Comparison of ENCODE assay signal across 19 cellular contexts in the genomic region with DNA sequence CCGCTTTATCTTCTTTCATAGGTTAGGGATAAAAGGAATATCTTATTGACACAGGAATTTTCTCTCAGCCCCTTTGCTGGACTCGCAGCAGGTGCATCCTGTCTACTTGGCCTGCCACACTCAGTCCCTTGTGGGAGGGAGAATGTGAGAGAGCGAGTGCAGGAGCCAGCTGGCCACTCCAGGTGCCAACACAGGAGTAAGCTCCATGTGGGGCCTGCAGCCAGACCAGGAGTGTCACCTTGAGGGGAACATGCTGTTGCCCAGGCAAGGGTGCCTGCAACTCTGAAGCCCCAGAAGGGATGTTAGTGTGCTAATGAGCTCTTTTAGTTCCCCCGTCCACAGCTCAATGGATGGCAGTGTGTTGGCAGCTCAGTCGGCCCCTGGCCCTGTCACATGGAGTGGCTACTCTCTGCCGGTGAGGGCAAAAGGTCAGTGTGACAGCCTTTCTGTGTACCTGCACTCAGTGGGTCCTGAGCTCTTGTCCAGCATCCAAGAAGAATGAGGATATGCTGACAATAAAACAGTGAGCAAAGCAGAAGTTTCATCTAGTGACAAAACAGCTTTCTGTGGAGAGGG. TPM values are rescaled to one million over a fixed set of nuclear protein-coding genes. Genes with fewer than 3 reads are reported as not detected.
A peak's percentile ranks its signal among the peaks of the same experiment; 100 is the strongest.
DNase-seq lines count a peak whose midpoint lies in the region; ATAC-seq and TF ChIP-seq lines count a peak whose summit lies in the region.
"Had no signal": no experiment of that assay in that cellular context is flagged by ENCODE, and none has a peak within 500 bp of the region (broad histone marks: within the 10 kb centered on the region; RNA-seq: fewer than 3 reads in every experiment).

No MANE protein-coding gene starts in this region.

- H3K9me3 Mint-ChIP-seq in MCF 10A (ENCODE audit: unreplicated experiment), result no peaks in the 10 kb centered on the region
- H3K9me3 Mint-ChIP-seq: CD8-positive, alpha-beta T cell had no signal

- H3K27ac Mint-ChIP-seq in MCF 10A (ENCODE audit: low read depth, unreplicated experiment), result no peak overlapping the region
- H3K27ac Mint-ChIP-seq: CD8-positive, alpha-beta T cell had no signal

- POLR2A ChIA-PET in MCF 10A (lab: Yijun Ruan, JAX), result no interaction called here

- no peaks in the 10 kb centered on the region for H3K27me3 Mint-ChIP-seq in MCF 10A (ENCODE audit: insufficient read depth, unreplicated experiment)

- ATAC-seq in psoas muscle (peak in 3 of 4 donors; percentile 53 to 63 (median 59)), GM18909 (IDR thresholded peaks at IDR 0.05; ENCODE audit: poor library complexity, unreplicated experiment) (no peak)
- ATAC-seq: CD8-positive, alpha-beta T cell; Right ventricle myocardium inferior had no signal

- TF ChIP-seq POLR2A in breast epithelium (IDR thresholded peaks at IDR 0.05) (no peak), sigmoid colon (IDR thresholded peaks at IDR 0.05) (no peak)

- no peak overlapping the region for H3K4me3 ChIP-seq in breast epithelium
- no peak overlapping the region for H3K4me3 ChIP-seq in psoas muscle
- no peak overlapping the region for H3K4me3 ChIP-seq in sigmoid colon
- H3K4me3 ChIP-seq: GM23248, HAP-1 had no signal

- no peaks in the 10 kb centered on the region for H3K27me3 ChIP-seq in breast epithelium
- H3K27me3 ChIP-seq in psoas muscle (ENCODE audit: insufficient read depth in 3 of 3, low read length in 2 of 3), result no peaks in the 10 kb centered on the region
- H3K27me3 ChIP-seq in sigmoid colon, result no peaks in the 10 kb centered on the region

- TF ChIP-seq CTCF in breast epithelium (IDR thresholded peaks at IDR 0.05) (no peak), MCF 10A (IDR thresholded peaks at IDR 0.05; ENCODE audit: unreplicated experiment) (no peak), psoas muscle (IDR thresholded peaks at IDR 0.05) (no peak), sigmoid colon (IDR thresholded peaks at IDR 0.05) (no peak)

- no peaks in the 10 kb centered on the region for H3K36me3 ChIP-seq in breast epithelium
- H3K36me3 ChIP-seq in psoas muscle (ENCODE audit: insufficient read depth in 1 of 2, low read depth in 1 of 2), result no peaks in the 10 kb centered on the region
- H3K36me3 ChIP-seq in sigmoid colon, result no peaks in the 10 kb centered on the region
- H3K36me3 ChIP-seq: HAP-1 had no signal

- no TSS peak for BruUV-seq in MCF 10A (replicated peaks; lab: Mats Ljungman, UMichigan)

- H3K4me3 Mint-ChIP-seq in MCF 10A (ENCODE audit: unreplicated experiment), result no peak overlapping the region
- H3K4me3 Mint-ChIP-seq: CD8-positive, alpha-beta T cell had no signal

- intact Hi-C loops in breast epithelium (cut with DNase I; ENCODE audit: low total_unique reads), result no loop called here
- intact Hi-C loops in MCF 10A (cut with micrococcal nuclease), result no loop called here
- intact Hi-C loops in psoas muscle (cut with DNase I), result no loop called here
- intact Hi-C loops in sigmoid colon (cut with DNase I), result no loop called here

- H3K36me3 Mint-ChIP-seq in MCF 10A (ENCODE audit: insufficient read depth, unreplicated experiment), result no peaks in the 10 kb centered on the region
- H3K36me3 Mint-ChIP-seq: CD8-positive, alpha-beta T cell had no signal

- CTCF ChIA-PET in MCF 10A (lab: Yijun Ruan, JAX), result interaction anchor here (0.6 kb wide), 1 partner anchor 1877 kb away, joined by 3 read pairs; a partner anchor contains a TSS

- H3K4me1 ChIP-seq in breast epithelium (no peaks in the 10 kb centered on the region), psoas muscle (no peaks in the 10 kb centered on the region), sigmoid colon (peaks cover 0 to 5% (median 0%) of the 10 kb centered on the region in 4 donors)
- H3K4me1 ChIP-seq: HAP-1 had no signal

- WGBS in psoas muscle, 3 donors, result 30 to 48% (median 34%) methylated on average over 6 of the region's 6 CpGs
- 92 to 93% methylated on average over 6 of the region's 6 CpGs for WGBS in sigmoid colon, 2 donors

- H3K9me3 ChIP-seq in breast epithelium (no peaks in the 10 kb centered on the region), psoas muscle (no peaks in the 10 kb centered on the region), sigmoid colon (no peaks in the 10 kb centered on the region)
- H3K9me3 ChIP-seq: HAP-1 had no signal

- no peak for TF ChIP-seq EP300 in sigmoid colon (IDR thresholded peaks at IDR 0.05)

- peaks cover 12% of the 10 kb centered on the region for H3K4me1 Mint-ChIP-seq in MCF 10A (ENCODE audit: insufficient read depth, unreplicated experiment)

- peak overlapping the region; percentile 8 to 21 for H3K27ac ChIP-seq in breast epithelium
- no peak overlapping the region for H3K27ac ChIP-seq in psoas muscle
- no peak overlapping the region for H3K27ac ChIP-seq in sigmoid colon
- H3K27ac ChIP-seq: GM23248, HL-60, KMS-11 had no signal

- DNase-seq in breast epithelium (ENCODE audit: low spot score in 2 of 2) (no peak), MCF 10A (ENCODE audit: unreplicated experiment) (no peak), NCI-H510A treated with DMSO at 0.1 percent for 48 hours (lab: John Stamatoyannopoulos, UW) (peak; percentile 53), dermis microvascular lymphatic vessel endothelial cell (ENCODE audit: low read depth in 2 of 2) (peak; percentile 18 to 49), psoas muscle (no peak), sigmoid colon (no peak)
- no peak for DNase-seq in activated effector memory CD4-positive, alpha-beta T cell treated with Interleukin-2 at 50 U/mL for 16 hours
- DNase-seq: AML-193; CD8-positive, alpha-beta T cell; EL; GM23248; NCI-H1105; NCI-H1694; NCI-H82 had no signal

RNA-seq across cellular contexts. Expression of a gene that starts 57.1 kb away (rescaled TPM):
- 100 to 1,000 TPM in 1 of 3 donors, 10 to 100 TPM in 2; 30.9 to 142 (median 38.3) TPM for total RNA-seq in breast epithelium
- 36.5 and 45.3 TPM in 2 replicates for total RNA-seq in MCF 10A (2022)
- total RNA-seq in dermis microvascular lymphatic vessel endothelial cell, result 4.2 and 7.6 TPM in 2 replicates
- total RNA-seq in psoas muscle, result 1 to 10 TPM in 2 of 4 donors, under 1 TPM in 2; 0.82 to 1.6 (median 1.3) TPM
- polyA plus RNA-seq in psoas muscle, result under 1 TPM; 0.17 to 0.43 (median 0.35) TPM
- 10 to 100 TPM in 1 of 4 donors, 1 to 10 TPM in 3; 5.8 to 16.8 (median 6.6) TPM for total RNA-seq in sigmoid colon
- 10 to 100 TPM; 10.2 to 26.5 (median 19.4) TPM for polyA plus RNA-seq in sigmoid colon

Comparison
In these comparisons a context has a peak if more than half of its experiments do, and no peak if none do; other contexts are left out.
1. DNase-seq: peak in NCI-H510A treated with DMSO at 0.1 percent for 48 hours (single experiment) and dermis microvascular lymphatic vessel endothelial cell (2 of 2); none in breast epithelium (0 of 2), MCF 10A (single experiment), psoas muscle (0 of 2), activated effector memory CD4-positive, alpha-beta T cell treated with Interleukin-2 at 50 U/mL for 16 hours (single experiment) and sigmoid colon (single experiment).
2. H3K27ac ChIP-seq: peak in breast epithelium (2 of 2); none in psoas muscle (single experiment) and sigmoid colon (0 of 4).